ENCODE assay signal across 8 cellular contexts in the genomic region with DNA sequence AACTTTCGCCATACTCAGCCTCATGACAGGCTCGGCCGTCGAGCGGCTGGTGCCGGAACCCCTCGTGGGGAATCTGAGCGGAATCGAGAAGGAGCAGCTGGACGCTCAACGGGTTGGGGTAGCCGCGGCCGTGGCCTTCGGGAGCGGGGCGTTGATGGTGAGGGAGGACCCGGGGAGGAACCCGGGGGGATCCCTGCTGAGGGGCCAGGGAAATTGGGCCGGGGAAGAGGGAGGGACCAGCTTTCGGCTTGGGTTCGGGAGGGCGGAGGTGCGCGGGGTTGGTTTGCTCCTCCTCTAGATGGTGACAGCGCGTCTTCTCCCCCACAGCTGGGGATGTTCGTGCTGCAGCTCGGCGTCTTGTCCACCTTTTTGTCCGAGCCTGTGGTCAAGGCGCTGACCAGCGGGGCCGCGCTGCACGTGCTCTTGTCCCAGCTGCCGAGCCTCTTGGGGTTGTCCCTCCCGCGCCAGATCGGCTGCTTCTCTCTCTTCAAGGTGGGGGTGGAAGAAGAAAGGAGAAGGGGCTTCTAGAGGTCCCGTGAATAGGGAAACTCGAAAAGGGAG. TPM values are rescaled to one million over a fixed set of nuclear protein-coding genes. Genes with fewer than 3 reads are reported as not detected.
DNase-seq lines count a peak whose midpoint lies in the region; ATAC-seq and TF ChIP-seq lines count a peak whose summit lies in the region.

No MANE protein-coding gene starts in this region.

- TF ChIP-seq CTCF in left ventricle myocardium inferior (IDR thresholded peaks at IDR 0.05; ENCODE audit: borderline replicate concordance) = no peak
- no peak for TF ChIP-seq CTCF in gastrocnemius medialis (IDR thresholded peaks at IDR 0.05 in 4 of 5, conservative IDR thresholded peaks at IDR 0.05 in 1 of 5)

- no peak for TF ChIP-seq POLR2A in gastrocnemius medialis (IDR thresholded peaks at IDR 0.05)

- H3K36me3 ChIP-seq in GM23248 (ENCODE audit: low read depth) (no peaks in the 10 kb centered on the region), left ventricle myocardium inferior (peaks cover 12% of the 10 kb centered on the region), gastrocnemius medialis (no peaks in the 10 kb centered on the region)

- DNase-seq in GM23248 (peak; percentile 44), left ventricle myocardium inferior (no peak), gastrocnemius medialis (no peak), NCI-H524 (lab: John Stamatoyannopoulos, UW) (no peak), NCI-H187 (lab: John Stamatoyannopoulos, UW) (no peak), GOT3 (lab: John Stamatoyannopoulos, UW) (no peak), DMS79 treated with DMSO at 0.1 percent for 48 hours (lab: John Stamatoyannopoulos, UW) (no peak)
- no peak for DNase-seq in activated T-cell treated with anti-CD3 and anti-CD28 coated beads, Interleukin-2, amount 50 U/mL, for 72 hours

- no peak overlapping the region for H3K27ac ChIP-seq in GM23248
- no peak overlapping the region for H3K27ac ChIP-seq in left ventricle myocardium inferior (replicated peaks)
- H3K27ac ChIP-seq in gastrocnemius medialis = no peak overlapping the region

- intact Hi-C loops in left ventricle myocardium inferior (cut with micrococcal nuclease) = loop anchor here (5.0 kb wide), 1 partner anchor 39 kb away; no protein-coding TSS in a partner anchor
- intact Hi-C loops in gastrocnemius medialis (cut with DNase I; ENCODE audit: low total_unique reads) = loop anchor here (1.0 to 5.0 kb wide), 2 partner anchors 38 to 164 kb away; partner anchors contain the start of genes GLI1 and INHBE

- in situ Hi-C loops in GM23248 (cut with MboI) (no loop called here), gastrocnemius medialis (cut with MboI; ENCODE audit: low sequenced_read_pairs in 4 of 4) (loop anchor here in 2 of 4 donors (5.0 to 10.0 kb wide), 2 partner anchors 34 to 46 kb away; no protein-coding TSS in a partner anchor)

- peak; percentile 20 to 33 for ATAC-seq in activated T-cell treated with anti-CD3 and anti-CD28 coated beads, Interleukin-2, amount 50 U/mL, for 72 hours (replicated peaks in 1 of 2)
- peak; percentile 14 to 25 for ATAC-seq in gastrocnemius medialis

- H3K36me3 Mint-ChIP-seq in activated T-cell treated with anti-CD3 and anti-CD28 coated beads, Interleukin-2, amount 50 U/mL, for 72 hours (ENCODE audit: insufficient read depth in 2 of 2) = no peaks in the 10 kb centered on the region

- no peaks in the 10 kb centered on the region for H3K79me2 ChIP-seq in GM23248 (ENCODE audit: insufficient read depth)

- peaks cover 6% of the 10 kb centered on the region; the same call in 1 of the 2 replicates for H3F3A ChIP-seq in GM23248 (ENCODE audit: insufficient read depth)

- H3K4me1 Mint-ChIP-seq in activated T-cell treated with anti-CD3 and anti-CD28 coated beads, Interleukin-2, amount 50 U/mL, for 72 hours (ENCODE audit: low read depth) = peaks cover 35% of the 10 kb centered on the region

- H3K4me3 Mint-ChIP-seq in activated T-cell treated with anti-CD3 and anti-CD28 coated beads, Interleukin-2, amount 50 U/mL, for 72 hours = peak overlapping the region; percentile 84 to 86

- H4K20me1 ChIP-seq in GM23248 (ENCODE audit: insufficient read depth) = no peaks in the 10 kb centered on the region

- H2AFZ ChIP-seq in GM23248 = peak overlapping the region; percentile 68

- H3K4me2 ChIP-seq in GM23248 (ENCODE audit: unreplicated experiment) = peak overlapping the region; percentile 69

- H3K9me3 ChIP-seq in GM23248 (ENCODE audit: low read depth) (no peaks in the 10 kb centered on the region), left ventricle myocardium inferior (replicated peaks) (no peaks in the 10 kb centered on the region), gastrocnemius medialis (no peaks in the 10 kb centered on the region)

- H3K4me1 ChIP-seq in GM23248 (ENCODE audit: insufficient read depth) = peaks cover 11% of the 10 kb centered on the region
- H3K4me1 ChIP-seq in left ventricle myocardium inferior = peaks cover 48% of the 10 kb centered on the region
- H3K4me1 ChIP-seq in gastrocnemius medialis = peaks cover 8 to 14% of the 10 kb centered on the region in 2 donors

- H3K27me3 ChIP-seq in GM23248 (replicated peaks; ENCODE audit: insufficient read depth) (peaks cover 14% of the 10 kb centered on the region), left ventricle myocardium inferior (ENCODE audit: low read depth) (peaks cover 81% of the 10 kb centered on the region), gastrocnemius medialis (peaks cover 56 to 71% (median 62%) of the 10 kb centered on the region in 3 donors)

- H3K9ac ChIP-seq in GM23248 = peak overlapping the region; percentile 40; the same call in 1 of the 2 replicates

- WGBS in GM23248 (ENCODE audit: low coverage in 1 of 2, low lambda C conversion rate in 2 of 2, missing lambda C conversion rate in 2 of 2), 2 experiments = 3 to 4% methylated on average over 35 to 38 of the region's 42 CpGs

- H3K4me3 ChIP-seq in GM23248 (peak overlapping the region; percentile 68), left ventricle myocardium inferior (peak overlapping the region; percentile 66), gastrocnemius medialis (peak overlapping the region; percentile 37 to 85 (median 56))

- H3K27ac Mint-ChIP-seq in activated T-cell treated with anti-CD3 and anti-CD28 coated beads, Interleukin-2, amount 50 U/mL, for 72 hours = no peak overlapping the region

- no peaks in the 10 kb centered on the region for H3K9me2 ChIP-seq in GM23248 (ENCODE audit: insufficient read depth)

- H3K27me3 Mint-ChIP-seq in activated T-cell treated with anti-CD3 and anti-CD28 coated beads, Interleukin-2, amount 50 U/mL, for 72 hours (ENCODE audit: low read depth) = peaks cover 94% of the 10 kb centered on the region

- H3K9me3 Mint-ChIP-seq in activated T-cell treated with anti-CD3 and anti-CD28 coated beads, Interleukin-2, amount 50 U/mL, for 72 hours = no peaks in the 10 kb centered on the region

RNA-seq across cellular contexts. Expression of gene ARHGEF25, which starts 9.8 kb away (rescaled TPM):
- total RNA-seq in GM23248 (2014; rRNA removed; shearing (Covaris generic)) = 24.2 and 43.0 TPM in 2 replicates
- polyA plus RNA-seq in GM23248 (2016; fragmentation: Nextera tagmentation; extraction: Ambion mirVana) = 0.24 and 0.60 TPM in 2 replicates
- total RNA-seq in activated T-cell treated with anti-CD3 and anti-CD28 coated beads, Interleukin-2, amount 50 U/mL, for 72 hours = 1 to 10 TPM; 2.8 to 5.3 TPM
- total RNA-seq in left ventricle myocardium inferior (9.7 TPM), gastrocnemius medialis (1 to 10 TPM; 1.9 to 3.3 (median 2.4) TPM)

RNA-seq across cellular contexts. Expression of gene B4GALNT1, which starts 12.0 kb away (rescaled TPM):
- 7.8 and 8.6 TPM in 2 replicates for total RNA-seq in GM23248 (2014; rRNA removed; shearing (Covaris generic))
- 4.7 and 5.4 TPM in 2 replicates for polyA plus RNA-seq in GM23248 (2016; fragmentation: Nextera tagmentation; extraction: Ambion mirVana)
- total RNA-seq in activated T-cell treated with anti-CD3 and anti-CD28 coated beads, Interleukin-2, amount 50 U/mL, for 72 hours = 1 to 10 TPM; 2.5 to 3.8 TPM
- total RNA-seq in left ventricle myocardium inferior = 4.7 TPM
- total RNA-seq in gastrocnemius medialis = 10 to 100 TPM; 13.2 to 25.5 (median 16.6) TPM

RNA-seq across cellular contexts. Expression of gene DTX3, which starts 16.4 kb away (rescaled TPM):
- 12.3 and 19.6 TPM in 2 replicates for total RNA-seq in GM23248 (2014; rRNA removed; shearing (Covaris generic))
- polyA plus RNA-seq in GM23248 (2016; fragmentation: Nextera tagmentation; extraction: Ambion mirVana) = 7.7 and 8.7 TPM in 2 replicates
- total RNA-seq in activated T-cell treated with anti-CD3 and anti-CD28 coated beads, Interleukin-2, amount 50 U/mL, for 72 hours = 10 to 100 TPM; 44.3 to 52.7 TPM
- total RNA-seq in left ventricle myocardium inferior (22.3 TPM), gastrocnemius medialis (10 to 100 TPM in 1 of 4 donors, 1 to 10 TPM in 3; 3.5 to 13.8 (median 6.8) TPM)

RNA-seq across cellular contexts. Expression of gene PIP4K2C, which starts 30.0 kb away (rescaled TPM):
- total RNA-seq in GM23248 (2014; rRNA removed; shearing (Covaris generic)) = 21.5 and 27.3 TPM in 2 replicates
- polyA plus RNA-seq in GM23248 (2016; fragmentation: Nextera tagmentation; extraction: Ambion mirVana) = 20.7 and 22.5 TPM in 2 replicates
- total RNA-seq in activated T-cell treated with anti-CD3 and anti-CD28 coated beads, Interleukin-2, amount 50 U/mL, for 72 hours = 10 to 100 TPM; 21.3 to 23.1 TPM
- total RNA-seq in left ventricle myocardium inferior (12.3 TPM), gastrocnemius medialis (10 to 100 TPM; 11.2 to 22.0 (median 14.6) TPM)
